12 cellular contexts compared by ENCODE assay signal in genomic region chr1:109927908-109928307, GRCh38. TPM values are rescaled to one million over a fixed set of nuclear protein-coding genes. Genes with fewer than 3 reads are reported as not detected.
DNase-seq lines count a peak whose midpoint lies in the region; ATAC-seq and TF ChIP-seq lines count a peak whose summit lies in the region.
"Had no signal": no experiment of that assay in that cellular context is flagged by ENCODE, and none has a peak within 500 bp of the region (broad histone marks: within the 10 kb centered on the region; RNA-seq: fewer than 3 reads in every experiment).

No MANE protein-coding gene starts in this region.

- H3K27me3 ChIP-seq in fibroblast of lung (ENCODE audit: control insufficient read depth, insufficient read depth, low read length) (no peaks in the 10 kb centered on the region), suprapubic skin (no peaks in the 10 kb centered on the region)
- H3K27me3 ChIP-seq: neutrophil had no signal

- peaks cover 34% of the 10 kb centered on the region for H3K36me3 Mint-ChIP-seq in mesothelial cell of epicardium

- H3K9me3 Mint-ChIP-seq in mesothelial cell of epicardium, result peaks cover 3% of the 10 kb centered on the region

- TF ChIP-seq CTCF in fibroblast of lung (conservative IDR thresholded peaks at IDR 0.05 in 1 of 2, IDR thresholded peaks at IDR 0.05 in 1 of 2; ENCODE audit: low read depth in 1 of 2, low read length in 2 of 2), result no peak
- no peak for TF ChIP-seq CTCF in mesothelial cell of epicardium (IDR thresholded peaks at IDR 0.05; ENCODE audit: unreplicated experiment)
- no peak for TF ChIP-seq CTCF in suprapubic skin (IDR thresholded peaks at IDR 0.05)

- H3K9me3 ChIP-seq in fibroblast of lung (ENCODE audit: control insufficient read depth, insufficient read depth, low read depth, low read length) (no peaks in the 10 kb centered on the region), suprapubic skin (no peaks in the 10 kb centered on the region)
- H3K9me3 ChIP-seq: neutrophil had no signal

- no peaks in the 10 kb centered on the region for H3K79me2 ChIP-seq in fibroblast of lung (ENCODE audit: control insufficient read depth, insufficient read depth, low read length)

- DNase-seq in RPMI7951 (ENCODE audit: low read depth) (peak; percentile 100), fibroblast of lung (ENCODE audit: low read depth in 2 of 2) (peak; percentile 62 to 97), mesothelial cell of epicardium (ENCODE audit: low spot score in 2 of 2, unreplicated experiment in 2 of 2) (no peak), suprapubic skin (ENCODE audit: low spot score in 2 of 2) (peak in 1 of 2 donors; percentile 85), KBM-7 (no peak), DMS 273 treated with DMSO at 0.1 percent for 48 hours (lab: John Stamatoyannopoulos, UW) (no peak)
- DNase-seq in stimulated activated CD4-positive, alpha-beta T cell treated with anti-CD3 and anti-CD28 coated beads, Interleukin-15, amount 100 ng/mL, for 24 hours, result no peak
- DNase-seq: activated CD4-positive, CD25-positive, alpha-beta regulatory T cell treated with anti-CD3 and anti-CD28 coated beads, Interleukin-2, amount 50 U/mL, for 72 hours; effector memory CD4-positive, alpha-beta T cell; NCI-H524 treated with DMSO at 0.1 percent for 48 hours had no signal

- no peak overlapping the region for H3K4me3 ChIP-seq in fibroblast of lung (replicated peaks in 1 of 4; ENCODE audit: control extremely low read depth in 1 of 4, insufficient read depth in 1 of 4, low read depth in 3 of 4, low read length in 4 of 4)
- no peak overlapping the region for H3K4me3 ChIP-seq in suprapubic skin

- no peak overlapping the region for H2AFZ ChIP-seq in fibroblast of lung (ENCODE audit: low read length)

- WGBS in suprapubic skin, result 63% methylated on average over 6 of the region's 6 CpGs

- no peak overlapping the region for H3K4me3 Mint-ChIP-seq in mesothelial cell of epicardium

- H3K27ac ChIP-seq in fibroblast of lung (ENCODE audit: insufficient read depth, low read length) (no peak overlapping the region), suprapubic skin (peak overlapping the region; percentile 84)
- H3K27ac ChIP-seq: neutrophil had no signal

- H3K36me3 ChIP-seq in fibroblast of lung (ENCODE audit: control insufficient read depth, insufficient read depth, low read length), result peaks cover 44% of the 10 kb centered on the region
- peaks cover 47% of the 10 kb centered on the region for H3K36me3 ChIP-seq in suprapubic skin

- H3K27ac Mint-ChIP-seq in mesothelial cell of epicardium, result peak overlapping the region; percentile 81

- H3K27me3 Mint-ChIP-seq in mesothelial cell of epicardium (ENCODE audit: low read depth), result no peaks in the 10 kb centered on the region

- no peak overlapping the region for H3K9ac ChIP-seq in fibroblast of lung (ENCODE audit: insufficient read depth, low read length)

- peaks cover 18% of the 10 kb centered on the region for H3K4me1 ChIP-seq in fibroblast of lung (ENCODE audit: control insufficient read depth, extremely low read depth, insufficient read depth, low read length)
- H3K4me1 ChIP-seq in suprapubic skin, result peaks cover 72% of the 10 kb centered on the region

- no peaks in the 10 kb centered on the region for H4K20me1 ChIP-seq in fibroblast of lung (ENCODE audit: control insufficient read depth, extremely low read depth, insufficient read depth, low read length)

- no peak for TF ChIP-seq POLR2A in suprapubic skin (IDR thresholded peaks at IDR 0.05)

- no peak for ATAC-seq in HG03354 (IDR thresholded peaks at IDR 0.05; ENCODE audit: poor library complexity, severe bottlenecking, unreplicated experiment)

- in situ Hi-C loops in KBM-7 (cut with MboI; ENCODE audit: low pct_unique_long_range_greater_than_20kb, low sequenced_read_pairs), result no loop called here

- no peak overlapping the region for H3K4me2 ChIP-seq in fibroblast of lung (ENCODE audit: extremely low read depth, insufficient read depth, low read length)

- TF ChIP-seq EP300 in suprapubic skin (IDR thresholded peaks at IDR 0.05), result no peak

- H3K4me1 Mint-ChIP-seq in mesothelial cell of epicardium, result peaks cover 25% of the 10 kb centered on the region

RNA-seq across cellular contexts. Expression of gene CSF1, which starts 17.3 kb away (rescaled TPM):
- total RNA-seq in RPMI7951 (2014; rRNA removed; shearing (Covaris generic)), result 35.4 and 51.5 TPM in 2 replicates
- total RNA-seq in fibroblast of lung (29.0 and 48.9 TPM in 2 replicates), mesothelial cell of epicardium (27.1 to 28.9 TPM (median 27.4 TPM) in 3 replicates), suprapubic skin (10 to 100 TPM; 12.6 to 39.1 (median 17.5) TPM)
- 28.6 and 40.4 TPM in 2 replicates for polyA plus RNA-seq in fibroblast of lung
- polyA plus RNA-seq in fibroblast of lung (2012), result 23.3 and 29.5 TPM in 2 replicates
- polyA minus RNA-seq in fibroblast of lung (ENCODE audit: low replicate concordance), result 36.1 and 52.1 TPM in 2 replicates

RNA-seq across cellular contexts. Expression of gene AHCYL1, which starts 56.7 kb away (rescaled TPM):
- total RNA-seq in RPMI7951 (2014; rRNA removed; shearing (Covaris generic)), result 43.1 and 47.5 TPM in 2 replicates
- 60.1 and 70.5 TPM in 2 replicates for total RNA-seq in fibroblast of lung
- 73.4 and 83.3 TPM in 2 replicates for polyA plus RNA-seq in fibroblast of lung
- polyA plus RNA-seq in fibroblast of lung (2012), result 59.5 and 77.1 TPM in 2 replicates
- 116 and 133 TPM in 2 replicates for polyA minus RNA-seq in fibroblast of lung (ENCODE audit: low replicate concordance)
- 98.7 to 102 TPM (median 102 TPM) in 3 replicates for total RNA-seq in mesothelial cell of epicardium
- total RNA-seq in suprapubic skin, result 10 to 100 TPM; 37.7 to 50.4 (median 48.6) TPM

Comparison
In these comparisons a context has a peak if more than half of its experiments do, and no peak if none do; other contexts are left out.
1. DNase-seq: peak in RPMI7951 (single experiment) and fibroblast of lung (2 of 2); none in mesothelial cell of epicardium (0 of 2), stimulated activated CD4-positive, alpha-beta T cell treated with anti-CD3 and anti-CD28 coated beads, Interleukin-15, amount 100 ng/mL, for 24 hours (single experiment), KBM-7 (single experiment) and DMS 273 treated with DMSO at 0.1 percent for 48 hours (single experiment).